Comparison of ENCODE assay signal across 1 cellular context in the genomic region with DNA sequence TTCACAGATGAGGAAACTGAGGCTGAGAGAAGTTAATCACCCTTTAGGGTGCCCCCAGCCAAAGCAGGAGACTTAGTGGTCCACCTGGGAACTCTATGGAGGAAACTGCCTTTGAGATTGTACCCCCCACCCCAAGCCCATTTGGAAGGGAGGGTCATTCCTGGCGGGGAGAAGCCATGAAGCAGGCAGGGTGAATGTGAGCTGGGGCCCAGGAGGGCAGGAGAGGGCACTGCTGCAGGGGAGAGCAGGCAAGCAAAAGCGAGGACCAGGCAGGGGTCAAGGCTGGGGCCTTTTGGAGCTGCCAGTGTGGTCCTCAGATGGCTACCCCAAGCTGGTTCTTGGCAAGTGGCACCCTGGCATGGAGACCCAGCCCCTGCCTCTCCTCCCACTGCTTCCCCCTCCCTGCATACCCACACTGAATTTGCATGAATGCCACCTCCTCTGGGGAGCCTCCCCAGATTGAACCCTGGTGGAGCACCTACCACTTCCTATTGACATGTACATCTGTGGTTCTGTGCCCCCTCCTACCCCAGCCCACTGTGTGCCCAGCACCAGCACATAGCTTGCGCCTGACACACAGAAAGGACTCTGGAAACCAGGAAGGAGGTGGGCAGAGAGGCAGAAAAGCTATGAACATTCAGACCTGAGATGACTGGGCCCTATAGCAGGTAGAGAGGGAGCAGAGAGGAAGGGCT.
TF ChIP-seq lines count a peak whose summit lies in the region.

No MANE protein-coding gene starts in this region.

TF ChIP-seq in K562, 482 proteins besides CTCF, POLR2A, EP300 and RAD21 (continued from another document and continues in another):
- no peak for TF ChIP-seq ZNF280A (IDR thresholded peaks at IDR 0.05; ENCODE audit: low read depth, partially characterized antibody)
- no peak for TF ChIP-seq RBM39 (optimal IDR thresholded peaks at IDR 0.05; ENCODE audit: low read depth, low read length)
- no peak for TF ChIP-seq ZNF449 (CRISPR knock-in tag; IDR thresholded peaks at IDR 0.05)
- TF ChIP-seq NFIX (CRISPR knock-in tag; IDR thresholded peaks at IDR 0.05; ENCODE audit: low read depth): no peak
- no peak for TF ChIP-seq DEAF1 (CRISPR knock-in tag; IDR thresholded peaks at IDR 0.05)
- no peak for TF ChIP-seq ZBTB34 (CRISPR knock-in tag; IDR thresholded peaks at IDR 0.05)
- TF ChIP-seq GTF2A2 (tag; IDR thresholded peaks at IDR 0.05): no peak
- no peak for TF ChIP-seq MYBL2 (IDR thresholded peaks at IDR 0.05; ENCODE audit: low read depth)
- no peak for TF ChIP-seq MYBL2 (CRISPR knock-in tag; IDR thresholded peaks at IDR 0.05; ENCODE audit: borderline replicate concordance)
- TF ChIP-seq ZNF436 (CRISPR knock-in tag; IDR thresholded peaks at IDR 0.05): peak; percentile 94
- TF ChIP-seq SMARCA5 (IDR thresholded peaks at IDR 0.05): peak; percentile 95
- no peak for TF ChIP-seq ZFP1 (CRISPR knock-in tag; IDR thresholded peaks at IDR 0.05)
- no peak for TF ChIP-seq MCM7 (IDR thresholded peaks at IDR 0.05)
- no peak for TF ChIP-seq SRSF7 (optimal IDR thresholded peaks at IDR 0.05; ENCODE audit: low read depth, low read length)
- TF ChIP-seq SUPT5H (IDR thresholded peaks at IDR 0.05): peak; percentile 61; the same call in 1 of the 2 replicates
- no peak for TF ChIP-seq PHF8 (IDR thresholded peaks at IDR 0.05; ENCODE audit: borderline replicate concordance, low read length)
- TF ChIP-seq COPS2 (conservative IDR thresholded peaks at IDR 0.05): no peak
- no peak for TF ChIP-seq ZNF3 (CRISPR knock-in tag; IDR thresholded peaks at IDR 0.05)
- no peak for TF ChIP-seq ARHGAP35 (IDR thresholded peaks at IDR 0.05; ENCODE audit: partially characterized antibody)
- no peak; a peak in 1 of 4 replicates for TF ChIP-seq HDAC1 (IDR thresholded peaks at IDR 0.05)
- no peak for TF ChIP-seq E2F6 (IDR thresholded peaks at IDR 0.05; ENCODE audit: borderline replicate concordance in 1 of 2, extremely low read depth in 1 of 2, insufficient read depth in 1 of 2, insufficient read length in 1 of 2, low read depth in 1 of 2, low read length in 1 of 2, poor library complexity in 1 of 2, severe bottlenecking in 1 of 2)
- TF ChIP-seq MAFF (IDR thresholded peaks at IDR 0.05; ENCODE audit: low read length): no peak
- TF ChIP-seq, protein P1, sequence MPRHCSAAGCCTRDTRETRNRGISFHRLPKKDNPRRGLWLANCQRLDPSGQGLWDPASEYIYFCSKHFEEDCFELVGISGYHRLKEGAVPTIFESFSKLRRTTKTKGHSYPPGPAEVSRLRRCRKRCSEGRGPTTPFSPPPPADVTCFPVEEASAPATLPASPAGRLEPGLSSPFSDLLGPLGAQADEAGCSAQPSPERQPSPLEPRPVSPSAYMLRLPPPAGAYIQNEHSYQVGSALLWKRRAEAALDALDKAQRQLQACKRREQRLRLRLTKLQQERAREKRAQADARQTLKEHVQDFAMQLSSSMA (CRISPR knock-in tag; IDR thresholded peaks at IDR 0.05): no peak
- no peak for TF ChIP-seq NCOA4 (IDR thresholded peaks at IDR 0.05; ENCODE audit: partially characterized antibody)
- no peak for TF ChIP-seq MTA3 (IDR thresholded peaks at IDR 0.05; ENCODE audit: borderline replicate concordance)
- TF ChIP-seq ASH1L (IDR thresholded peaks at IDR 0.05; ENCODE audit: borderline replicate concordance, low read depth, partially characterized antibody): no peak
- TF ChIP-seq BRF1 (IDR thresholded peaks at IDR 0.05; ENCODE audit: borderline replicate concordance, extremely low read depth, insufficient read length): no peak
- no peak for TF ChIP-seq ZNF57 (CRISPR knock-in tag; IDR thresholded peaks at IDR 0.05)
- no peak for TF ChIP-seq EP400 (IDR thresholded peaks at IDR 0.05)
- TF ChIP-seq ETS2 (tag; IDR thresholded peaks at IDR 0.05; ENCODE audit: borderline replicate concordance, poor library complexity, severe bottlenecking): no peak
- no peak; the same call in 1 of the 2 replicates for TF ChIP-seq SMARCA4 (IDR thresholded peaks at IDR 0.05)
- TF ChIP-seq BCOR (IDR thresholded peaks at IDR 0.05): peak; percentile 77
- no peak for TF ChIP-seq ZNF592 (IDR thresholded peaks at IDR 0.05)
- no peak for TF ChIP-seq ZNF140 (CRISPR knock-in tag; IDR thresholded peaks at IDR 0.05)
- no peak for TF ChIP-seq SMARCE1 (IDR thresholded peaks at IDR 0.05)
- TF ChIP-seq ZNF512 (tag; IDR thresholded peaks at IDR 0.05): no peak
- no peak for TF ChIP-seq ZNF79 (CRISPR knock-in tag; IDR thresholded peaks at IDR 0.05; ENCODE audit: low read depth)
- no peak for TF ChIP-seq ZNF280B (CRISPR knock-in tag; IDR thresholded peaks at IDR 0.05)
- TF ChIP-seq ELK1 (CRISPR knock-in tag; IDR thresholded peaks at IDR 0.05): no peak
